Comparison of ENCODE assay signal across 12 cellular contexts in genomic region chr18:13436596-13436995, GRCh38.
DNase-seq lines count a peak whose midpoint lies in the region; ATAC-seq, FAIRE-seq and TF ChIP-seq lines count a peak whose summit lies in the region.
"Had no signal": no experiment of that assay in that cellular context is flagged by ENCODE, and none has a peak within 500 bp of the region (broad histone marks: within the 10 kb centered on the region; RNA-seq: fewer than 3 reads in every experiment).

No MANE protein-coding gene starts in this region.

- H3K27me3 ChIP-seq in breast epithelium (no peaks in the 10 kb centered on the region), endothelial cell of umbilical vein (ENCODE audit: control insufficient read depth in 2 of 2, insufficient read depth in 2 of 2, low read length in 2 of 2) (no peaks in the 10 kb centered on the region)

- no peak overlapping the region for H3K4me2 ChIP-seq in endothelial cell of umbilical vein (ENCODE audit: insufficient read depth, low read length)

- H3K4me1 Mint-ChIP-seq in MCF 10A (ENCODE audit: insufficient read depth, unreplicated experiment) = no peaks in the 10 kb centered on the region
- H3K4me1 Mint-ChIP-seq in activated T-cell treated with anti-CD3 and anti-CD28 coated beads, Interleukin-2, amount 50 U/mL, for 72 hours (ENCODE audit: low read depth) = peaks cover 61% of the 10 kb centered on the region

- no peaks in the 10 kb centered on the region for H3K9me1 ChIP-seq in endothelial cell of umbilical vein (replicated peaks; ENCODE audit: control insufficient read depth, extremely low read depth, insufficient read depth, low read length)

- H3K4me1 ChIP-seq in breast epithelium (peaks cover 0 to 4% of the 10 kb centered on the region in 2 donors), endothelial cell of umbilical vein (ENCODE audit: control insufficient read depth, extremely low read depth, insufficient read depth, low read length) (peaks cover 35% of the 10 kb centered on the region)

- dilution Hi-C loops in endothelial cell of umbilical vein (cut with MboI; ENCODE audit: extremely low pct_ligation_motif_present, low sequenced_read_pairs) = no loop called here

- H3K4me3 ChIP-seq in breast epithelium (no peak overlapping the region), endothelial cell of umbilical vein (replicated peaks in 1 of 3; ENCODE audit: insufficient read depth in 1 of 3, low read depth in 1 of 3, low read length in 3 of 3) (no peak overlapping the region)

- no peak overlapping the region for H2AFZ ChIP-seq in endothelial cell of umbilical vein (ENCODE audit: low read depth, low read length)

- H3K27me3 Mint-ChIP-seq in MCF 10A (ENCODE audit: insufficient read depth, unreplicated experiment) = no peaks in the 10 kb centered on the region
- no peaks in the 10 kb centered on the region for H3K27me3 Mint-ChIP-seq in activated T-cell treated with anti-CD3 and anti-CD28 coated beads, Interleukin-2, amount 50 U/mL, for 72 hours (ENCODE audit: low read depth)

- no peak for FAIRE-seq in endothelial cell of umbilical vein (lab: Jason Lieb, UNC)

- H3K9ac ChIP-seq in endothelial cell of umbilical vein (replicated peaks; ENCODE audit: extremely low read depth, insufficient read depth, low read length) = no peak overlapping the region

- intact Hi-C loops in breast epithelium (cut with DNase I; ENCODE audit: low total_unique reads) = no loop called here
- intact Hi-C loops in MCF 10A (cut with micrococcal nuclease) = no loop called here
- intact Hi-C loops in endothelial cell of umbilical vein (cut with micrococcal nuclease) = loop anchor here (1.0 to 5.0 kb wide), 5 partner anchors 28 to 176 kb away; no protein-coding TSS in a partner anchor

- peak overlapping the region; percentile 68 to 78 for H3K27ac ChIP-seq in breast epithelium
- H3K27ac ChIP-seq in endothelial cell of umbilical vein (ENCODE audit: insufficient read depth, low read depth, low read length) = peak overlapping the region; percentile 90

- H3K9me3 Mint-ChIP-seq in MCF 10A (ENCODE audit: unreplicated experiment) = no peaks in the 10 kb centered on the region
- no peaks in the 10 kb centered on the region for H3K9me3 Mint-ChIP-seq in activated T-cell treated with anti-CD3 and anti-CD28 coated beads, Interleukin-2, amount 50 U/mL, for 72 hours
- H3K9me3 Mint-ChIP-seq: mesothelial cell of epicardium had no signal

- no peak overlapping the region for H3K4me3 Mint-ChIP-seq in MCF 10A (ENCODE audit: unreplicated experiment)
- peak overlapping the region; percentile 72 to 89 for H3K4me3 Mint-ChIP-seq in activated T-cell treated with anti-CD3 and anti-CD28 coated beads, Interleukin-2, amount 50 U/mL, for 72 hours
- H3K4me3 Mint-ChIP-seq: mesothelial cell of epicardium had no signal

- H3K36me3 Mint-ChIP-seq in MCF 10A (ENCODE audit: insufficient read depth, unreplicated experiment) = no peaks in the 10 kb centered on the region
- H3K36me3 Mint-ChIP-seq in activated T-cell treated with anti-CD3 and anti-CD28 coated beads, Interleukin-2, amount 50 U/mL, for 72 hours (ENCODE audit: insufficient read depth in 2 of 2) = no peaks in the 10 kb centered on the region
- H3K36me3 Mint-ChIP-seq: mesothelial cell of epicardium had no signal

- DNase-seq in breast epithelium (ENCODE audit: low spot score in 2 of 2) (no peak), MCF 10A (ENCODE audit: unreplicated experiment) (no peak), endothelial cell of umbilical vein (ENCODE audit: low read depth, low spot score) (no peak), superior temporal gyrus (ENCODE audit: extremely low spot score) (peak; percentile 58), NCI-H187 treated with DMSO at 0.1 percent for 48 hours (lab: John Stamatoyannopoulos, UW) (no peak), DMS114 treated with DMSO at 0.1 percent for 48 hours (lab: John Stamatoyannopoulos, UW; ENCODE audit: unreplicated experiment) (no peak)
- DNase-seq in activated T-cell treated with anti-CD3 and anti-CD28 coated beads, Interleukin-2, amount 50 U/mL, for 72 hours = peak in 1 of 2 donors; percentile 26
- DNase-seq: activated gamma-delta T cell, NCI-H1092 treated with DMSO at 0.1 percent for 48 hours, retina had no signal

- BruUV-seq in MCF 10A (replicated peaks; lab: Mats Ljungman, UMichigan) (no TSS peak), endothelial cell of umbilical vein (replicated peaks; lab: Mats Ljungman, UMichigan) (no TSS peak)

- no peaks in the 10 kb centered on the region for H3K79me2 ChIP-seq in endothelial cell of umbilical vein (ENCODE audit: control insufficient read depth, insufficient read depth, low read length)

- no peak overlapping the region for H3K27ac Mint-ChIP-seq in MCF 10A (ENCODE audit: low read depth, unreplicated experiment)
- H3K27ac Mint-ChIP-seq in activated T-cell treated with anti-CD3 and anti-CD28 coated beads, Interleukin-2, amount 50 U/mL, for 72 hours = peak overlapping the region; percentile 37
- H3K27ac Mint-ChIP-seq: mesothelial cell of epicardium had no signal

- ATAC-seq in activated T-cell treated with anti-CD3 and anti-CD28 coated beads, Interleukin-2, amount 50 U/mL, for 72 hours (replicated peaks in 1 of 2) = peak in 1 of 2 donors; percentile 28
- ATAC-seq in GM21717 (IDR thresholded peaks at IDR 0.05; ENCODE audit: unreplicated experiment) = no peak

- TF ChIP-seq POLR2A in breast epithelium (IDR thresholded peaks at IDR 0.05) (no peak), endothelial cell of umbilical vein (IDR thresholded peaks at IDR 0.05; ENCODE audit: low read depth, low read length) (no peak)

- POLR2A ChIA-PET in MCF 10A (lab: Yijun Ruan, JAX) (interaction anchor here (1.0 to 1.2 kb wide), 3 partner anchors 11 to 73 kb away, joined by 3 to 9 read pairs (median 4); no protein-coding TSS in a partner anchor), endothelial cell of umbilical vein (lab: Charles Lee) (interaction anchor here (0.6 kb wide), 1 partner anchor 38 kb away, joined by 5 read pairs; no protein-coding TSS in a partner anchor)

- CTCF ChIA-PET in MCF 10A (lab: Yijun Ruan, JAX) (no interaction called here), endothelial cell of umbilical vein (lab: Charles Lee) (interaction anchor here (1.0 to 1.9 kb wide), 6 partner anchors 11 to 221 kb away, joined by 3 to 6 read pairs (median 5); no protein-coding TSS in a partner anchor)

- no peak for TF ChIP-seq CTCF in breast epithelium (IDR thresholded peaks at IDR 0.05)
- no peak for TF ChIP-seq CTCF in MCF 10A (IDR thresholded peaks at IDR 0.05; ENCODE audit: unreplicated experiment)
- no peak for TF ChIP-seq CTCF in endothelial cell of umbilical vein (IDR thresholded peaks at IDR 0.05; ENCODE audit: extremely low read depth in 1 of 2, insufficient read depth in 1 of 2, low read depth in 1 of 2, low read length in 2 of 2)

- no peaks in the 10 kb centered on the region for H3K36me3 ChIP-seq in breast epithelium
- H3K36me3 ChIP-seq in endothelial cell of umbilical vein (ENCODE audit: control insufficient read depth in 2 of 2, extremely low read depth in 1 of 2, insufficient read depth in 2 of 2, low read length in 2 of 2) = no peaks in the 10 kb centered on the region

- H3K9me3 ChIP-seq in breast epithelium = no peaks in the 10 kb centered on the region
- no peaks in the 10 kb centered on the region for H3K9me3 ChIP-seq in endothelial cell of umbilical vein (replicated peaks; ENCODE audit: control insufficient read depth, insufficient read depth, low read length)

- H4K20me1 ChIP-seq in endothelial cell of umbilical vein (replicated peaks; ENCODE audit: control insufficient read depth, extremely low read depth, insufficient read depth, low read length) = no peaks in the 10 kb centered on the region

TF ChIP-seq in endothelial cell of umbilical vein, 7 proteins besides CTCF, POLR2A, EP300 and RAD21:
- no peak for TF ChIP-seq EZH2 (IDR thresholded peaks at IDR 0.05; ENCODE audit: borderline replicate concordance, low read depth, low read length, severe bottlenecking)
- no peak for TF ChIP-seq GATA2 (IDR thresholded peaks at IDR 0.05; ENCODE audit: insufficient read depth, insufficient read length, low read depth, low read length)
- TF ChIP-seq MYC (IDR thresholded peaks at IDR 0.05; ENCODE audit: low read depth, low read length) = no peak
- TF ChIP-seq JUN (IDR thresholded peaks at IDR 0.05; ENCODE audit: borderline replicate concordance, insufficient read depth, insufficient read length, low read depth) = no peak
- TF ChIP-seq FOS (IDR thresholded peaks at IDR 0.05; ENCODE audit: borderline replicate concordance, insufficient read depth, low read length) = no peak
- no peak for TF ChIP-seq POLR2AphosphoS5 (IDR thresholded peaks at IDR 0.05; ENCODE audit: insufficient read depth, low read depth, low read length)
- no peak for TF ChIP-seq MAX (IDR thresholded peaks at IDR 0.05; ENCODE audit: insufficient read depth, insufficient read length)
